In the genomic region with DNA sequence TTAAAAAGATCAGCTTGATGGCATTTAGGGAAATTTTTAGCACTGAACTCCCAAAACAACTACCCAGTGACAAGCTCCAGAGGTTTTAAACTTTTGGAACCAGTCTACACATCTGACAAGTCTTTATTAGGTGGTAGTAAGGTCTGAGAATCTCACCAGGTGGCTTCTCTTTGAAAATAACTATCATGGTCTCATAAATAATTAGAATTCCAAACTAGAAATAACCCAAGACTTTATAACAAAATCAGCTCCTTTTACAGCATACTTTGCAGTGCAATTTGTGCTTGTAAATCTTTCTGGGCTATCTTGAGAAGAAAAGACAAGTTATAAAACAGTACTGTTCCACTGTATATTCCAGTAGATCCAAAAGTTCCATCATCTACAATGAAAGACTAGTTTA, we compare ENCODE assay signal across 8 cellular contexts.
DNase-seq lines count a peak whose midpoint lies in the region; ATAC-seq and TF ChIP-seq lines count a peak whose summit lies in the region.
"Had no signal": no experiment of that assay in that cellular context is flagged by ENCODE, and none has a peak within 500 bp of the region (broad histone marks: within the 10 kb centered on the region; RNA-seq: fewer than 3 reads in every experiment).

No MANE protein-coding gene starts in this region.

- TF ChIP-seq CTCF in HCT116 (IDR thresholded peaks at IDR 0.05 in 2 of 3, conservative IDR thresholded peaks at IDR 0.05 in 1 of 3; ENCODE audit: borderline replicate concordance in 1 of 3, insufficient read depth in 1 of 3, low read depth in 2 of 3, low read length in 2 of 3) (no peak), fibroblast of mammary gland (conservative IDR thresholded peaks at IDR 0.05; ENCODE audit: control insufficient read depth, insufficient read depth, low read depth, low read length) (no peak), thyroid gland (IDR thresholded peaks at IDR 0.05) (no peak)

- POLR2A ChIA-PET in HCT116 (lab: Charles Lee), result no interaction called here

- no peak overlapping the region for H2AFZ ChIP-seq in HCT116 (ENCODE audit: low read depth, low read length, poor library complexity, severe bottlenecking)

- CTCF ChIA-PET in HCT116 (lab: Charles Lee), result no interaction called here

- TF ChIP-seq POLR2A in HCT116 (IDR thresholded peaks at IDR 0.05; ENCODE audit: borderline replicate concordance, extremely low read depth, insufficient read depth, insufficient read length) (no peak), thyroid gland (IDR thresholded peaks at IDR 0.05) (no peak)

- peak overlapping the region; percentile 72; the same call in 1 of the 2 replicates for H3K9ac ChIP-seq in HCT116 (ENCODE audit: low read length)

- H3K36me3 ChIP-seq in HCT116 (ENCODE audit: control insufficient read depth in 1 of 2, insufficient read depth in 2 of 2, low read length in 2 of 2) (peaks cover 0 to 3% of the 10 kb centered on the region in 2 experiments; a peak in 1 of 4 replicates), SJCRH30 (peaks cover 8% of the 10 kb centered on the region; the same call in 1 of the 2 replicates), thyroid gland (peaks cover 0 to 18% of the 10 kb centered on the region in 2 donors)

- ATAC-seq in HCT116 (no peak), HG03097 (IDR thresholded peaks at IDR 0.05; ENCODE audit: low FRiP score, unreplicated experiment) (no peak), GM19397 (IDR thresholded peaks at IDR 0.05; ENCODE audit: unreplicated experiment) (no peak)

- DNase-seq in HCT116 (ENCODE audit: low read depth, low spot score), result no peak
- no peak for DNase-seq in SJCRH30
- no peak for DNase-seq in fibroblast of mammary gland (ENCODE audit: low read depth)
- DNase-seq in thyroid gland, result no peak
- DNase-seq: NCI-H774 had no signal

- intact Hi-C loops in HCT116 (cut with micrococcal nuclease) (no loop called here), thyroid gland (cut with DNase I) (no loop called here)

- TF ChIP-seq RAD21 in HCT116 (IDR thresholded peaks at IDR 0.05; ENCODE audit: low read depth), result no peak

- no peak overlapping the region for H3K27ac ChIP-seq in HCT116 (ENCODE audit: low read depth, low read length)
- no peak overlapping the region; the same call in 1 of the 2 replicates for H3K27ac ChIP-seq in SJCRH30
- peak overlapping the region in 17 of 21 experiments; percentile 77 to 96 (median 92) for H3K27ac ChIP-seq in skin epidermis
- no peak overlapping the region for H3K27ac ChIP-seq in thyroid gland

- H3K27me3 ChIP-seq in HCT116 (ENCODE audit: insufficient read depth, low read length) (no peaks in the 10 kb centered on the region), SJCRH30 (no peaks in the 10 kb centered on the region), thyroid gland (no peaks in the 10 kb centered on the region)

- H3K4me1 ChIP-seq in HCT116 (ENCODE audit: control insufficient read depth in 1 of 2, insufficient read depth in 2 of 2, low read length in 2 of 2) (peaks cover 10 to 19% of the 10 kb centered on the region in 2 experiments), SJCRH30 (peaks cover 5% of the 10 kb centered on the region), thyroid gland (peaks cover 3 to 10% of the 10 kb centered on the region in 2 donors)

- H3K4me3 ChIP-seq in HCT116 (replicated peaks in 1 of 2; ENCODE audit: low read depth in 1 of 2, low read length in 2 of 2), result peak overlapping the region; percentile 55 to 66; a peak in 2 of 4 replicates
- H3K4me3 ChIP-seq in SJCRH30, result peak overlapping the region; percentile 63
- H3K4me3 ChIP-seq in fibroblast of mammary gland (ENCODE audit: control insufficient read depth, low read depth, low read length), result peak overlapping the region; percentile 68
- H3K4me3 ChIP-seq in skin epidermis, result peak overlapping the region in 1 of 7 experiments; percentile 55
- peak overlapping the region in 1 of 3 donors; percentile 59 for H3K4me3 ChIP-seq in thyroid gland (replicated peaks in 1 of 3)

- H3K9me3 ChIP-seq in HCT116 (ENCODE audit: control insufficient read depth in 1 of 2, insufficient read depth in 1 of 2, low read depth in 1 of 2, low read length in 2 of 2) (no peaks in the 10 kb centered on the region), SJCRH30 (replicated peaks) (no peaks in the 10 kb centered on the region), thyroid gland (no peaks in the 10 kb centered on the region)

- no peaks in the 10 kb centered on the region for H3K9me2 ChIP-seq in HCT116 (ENCODE audit: insufficient read depth)

- H4K20me1 ChIP-seq in HCT116 (ENCODE audit: insufficient read depth), result no peaks in the 10 kb centered on the region

- RAD21 ChIA-PET in HCT116 (lab: Charles Lee; ENCODE audit: low non-redundant PET in 1 of 2, low total read pairs in 2 of 2, uncharacterized antibody in 2 of 2, unreplicated experiment in 2 of 2), result no interaction called here

- peak overlapping the region; percentile 89 for H3K4me2 ChIP-seq in HCT116 (ENCODE audit: low read length)

- BruUV-seq in HCT116 (replicated peaks; lab: Mats Ljungman, UMichigan), result no TSS peak

- H3K79me2 ChIP-seq in HCT116 (ENCODE audit: insufficient read depth, low read length), result no peaks in the 10 kb centered on the region

TF ChIP-seq in HCT116, 20 proteins besides CTCF, POLR2A, EP300 and RAD21:
- TF ChIP-seq ZFX (IDR thresholded peaks at IDR 0.05) (no peak), CEBPB (IDR thresholded peaks at IDR 0.05; ENCODE audit: low read depth) (no peak), SRF (IDR thresholded peaks at IDR 0.05; ENCODE audit: low read depth) (no peak), EGR1 (IDR thresholded peaks at IDR 0.05; ENCODE audit: low read depth) (no peak), ELF1 (IDR thresholded peaks at IDR 0.05; ENCODE audit: borderline replicate concordance, low read depth) (no peak), ZNF274 (IDR thresholded peaks at IDR 0.05; ENCODE audit: low read depth, low read length) (no peak), EZH2 (IDR thresholded peaks at IDR 0.05) (no peak), POLR2AphosphoS5 (IDR thresholded peaks at IDR 0.05; ENCODE audit: low read depth, low read length) (no peak), CBX3 (IDR thresholded peaks at IDR 0.05; ENCODE audit: low read depth) (no peak)

Comparison
In these comparisons a context has a peak if more than half of its experiments do, and no peak if none do; other contexts are left out.
1. H3K27ac ChIP-seq: peak in skin epidermis (17 of 21); none in HCT116 (single experiment), SJCRH30 (single experiment) and thyroid gland (0 of 3).